8 cellular contexts compared by ENCODE assay signal in genomic region chr14:83463500-83464098, GRCh38.
DNase-seq lines count a peak whose midpoint lies in the region; ATAC-seq and TF ChIP-seq lines count a peak whose summit lies in the region.

No MANE protein-coding gene starts in this region.

- POLR2A ChIA-PET in CD8-positive, alpha-beta memory T cell (lab: Charles Lee), result no interaction called here

- H3K27me3 Mint-ChIP-seq in CD8-positive, alpha-beta memory T cell, result no peaks in the 10 kb centered on the region
- no peaks in the 10 kb centered on the region for H3K27me3 Mint-ChIP-seq in activated T-helper 2 cell treated with anti-CD3 and anti-CD28 coated beads, Interferon-gamma antibody, Interleukin-2, Interleukin-4, amounts not matched to agents 10 μg/mL and 5 μg/mL and 100 μg/mL, durations not matched to agents 14 hours and 24 hours and 36 hours (ENCODE audit: low read depth)

- H3K36me3 Mint-ChIP-seq in CD8-positive, alpha-beta memory T cell, result peaks cover 0 to 2% (median 0%) of the 10 kb centered on the region in 3 donors
- H3K36me3 Mint-ChIP-seq in activated T-helper 2 cell treated with anti-CD3 and anti-CD28 coated beads, Interferon-gamma antibody, Interleukin-2, Interleukin-4, amounts not matched to agents 10 μg/mL and 5 μg/mL and 100 μg/mL, durations not matched to agents 14 hours and 24 hours and 36 hours (ENCODE audit: low read depth), result no peaks in the 10 kb centered on the region

- TF ChIP-seq CTCF in cardiac muscle cell (IDR thresholded peaks at IDR 0.05; ENCODE audit: low read depth, low read length), result peak; percentile 73

- H3K27me3 ChIP-seq in cardiac muscle cell, result no peaks in the 10 kb centered on the region
- no peaks in the 10 kb centered on the region for H3K27me3 ChIP-seq in SJCRH30
- no peaks in the 10 kb centered on the region for H3K27me3 ChIP-seq in CD8-positive, alpha-beta memory T cell (ENCODE audit: insufficient read depth, low read length, poor library complexity, severe bottlenecking)

- peaks cover 6 to 31% (median 28%) of the 10 kb centered on the region in 5 donors for H3K9me3 Mint-ChIP-seq in CD8-positive, alpha-beta memory T cell
- peaks cover 20% of the 10 kb centered on the region for H3K9me3 Mint-ChIP-seq in activated T-helper 2 cell treated with anti-CD3 and anti-CD28 coated beads, Interferon-gamma antibody, Interleukin-2, Interleukin-4, amounts not matched to agents 10 μg/mL and 5 μg/mL and 100 μg/mL, durations not matched to agents 14 hours and 24 hours and 36 hours

- H3K27ac Mint-ChIP-seq in CD8-positive, alpha-beta memory T cell, result no peak overlapping the region
- no peak overlapping the region for H3K27ac Mint-ChIP-seq in activated T-helper 2 cell treated with anti-CD3 and anti-CD28 coated beads, Interferon-gamma antibody, Interleukin-2, Interleukin-4, amounts not matched to agents 10 μg/mL and 5 μg/mL and 100 μg/mL, durations not matched to agents 14 hours and 24 hours and 36 hours

- H3K4me3 Mint-ChIP-seq in CD8-positive, alpha-beta memory T cell, result no peak overlapping the region
- H3K4me3 Mint-ChIP-seq in activated T-helper 2 cell treated with anti-CD3 and anti-CD28 coated beads, Interferon-gamma antibody, Interleukin-2, Interleukin-4, amounts not matched to agents 10 μg/mL and 5 μg/mL and 100 μg/mL, durations not matched to agents 14 hours and 24 hours and 36 hours (ENCODE audit: low read depth), result no peak overlapping the region

- H3K36me3 ChIP-seq in cardiac muscle cell (no peaks in the 10 kb centered on the region), SJCRH30 (no peaks in the 10 kb centered on the region)
- H3K36me3 ChIP-seq in CD8-positive, alpha-beta memory T cell (ENCODE audit: insufficient read depth, low read length), result no peaks in the 10 kb centered on the region

- no peak overlapping the region for H3K27ac ChIP-seq in cardiac muscle cell
- H3K27ac ChIP-seq in SJCRH30, result no peak overlapping the region
- H3K27ac ChIP-seq in CD8-positive, alpha-beta memory T cell (ENCODE audit: low read depth, low read length), result no peak overlapping the region

- H3K4me1 ChIP-seq in cardiac muscle cell (ENCODE audit: low read depth) (no peaks in the 10 kb centered on the region), SJCRH30 (no peaks in the 10 kb centered on the region)
- H3K4me1 ChIP-seq in CD8-positive, alpha-beta memory T cell (ENCODE audit: insufficient read depth, low read length), result no peaks in the 10 kb centered on the region

- peak; percentile 75 to 90 for DNase-seq in cardiac muscle cell (ENCODE audit: low read depth in 1 of 2, low spot score in 1 of 2)
- DNase-seq in left ventricle myocardium superior, result no peak
- DNase-seq in Kasumi-1 (lab: John Stamatoyannopoulos, UW), result peak; percentile 63 to 79
- peak; percentile 47 to 84 for DNase-seq in SJCRH30
- DNase-seq in fibroblast of peridontal ligament (ENCODE audit: extremely low read depth), result peak; percentile 71
- DNase-seq in renal cortical epithelial cell (ENCODE audit: low read depth), result peak; percentile 33
- DNase-seq in CD8-positive, alpha-beta memory T cell, result no peak
- no peak for DNase-seq in activated T-helper 2 cell treated with anti-CD3 and anti-CD28 coated beads, Interferon-gamma antibody, Interleukin-2, Interleukin-4, amounts not matched to agents 10 μg/mL and 5 μg/mL and 100 μg/mL, durations not matched to agents 14 hours and 24 hours and 36 hours (ENCODE audit: low spot score)

- intact Hi-C loops in left ventricle myocardium superior (cut with micrococcal nuclease), result no loop called here
- intact Hi-C loops in activated T-helper 2 cell treated with anti-CD3 and anti-CD28 coated beads, Interferon-gamma antibody, Interleukin-2, Interleukin-4, amounts not matched to agents 10 μg/mL and 5 μg/mL and 100 μg/mL, durations not matched to agents 14 hours and 24 hours and 36 hours (cut with micrococcal nuclease), result loop anchor here (10.0 kb wide), 1 partner anchor 1469 kb away; no protein-coding TSS in a partner anchor

- no peaks in the 10 kb centered on the region for H3K4me1 Mint-ChIP-seq in CD8-positive, alpha-beta memory T cell
- no peaks in the 10 kb centered on the region for H3K4me1 Mint-ChIP-seq in activated T-helper 2 cell treated with anti-CD3 and anti-CD28 coated beads, Interferon-gamma antibody, Interleukin-2, Interleukin-4, amounts not matched to agents 10 μg/mL and 5 μg/mL and 100 μg/mL, durations not matched to agents 14 hours and 24 hours and 36 hours (ENCODE audit: low read depth)

- H3K9me3 ChIP-seq in cardiac muscle cell (ENCODE audit: low read depth) (no peaks in the 10 kb centered on the region), SJCRH30 (replicated peaks) (no peaks in the 10 kb centered on the region; the same call in 1 of the 2 replicates)
- H3K9me3 ChIP-seq in CD8-positive, alpha-beta memory T cell (ENCODE audit: low read length), result no peaks in the 10 kb centered on the region

- ATAC-seq in left ventricle myocardium superior, result no peak

- CTCF ChIA-PET in CD8-positive, alpha-beta memory T cell (lab: Charles Lee), result no interaction called here

- H3K4me3 ChIP-seq in cardiac muscle cell (no peak overlapping the region), SJCRH30 (no peak overlapping the region)
- H3K4me3 ChIP-seq in CD8-positive, alpha-beta memory T cell (ENCODE audit: low read length), result no peak overlapping the region

Comparison
In these comparisons a context has a peak if more than half of its experiments do, and no peak if none do; other contexts are left out.
1. DNase-seq: peak in cardiac muscle cell (2 of 2), Kasumi-1 (2 of 2), SJCRH30 (2 of 2), fibroblast of peridontal ligament (single experiment) and renal cortical epithelial cell (single experiment); none in left ventricle myocardium superior (single experiment), CD8-positive, alpha-beta memory T cell (0 of 5) and activated T-helper 2 cell treated with anti-CD3 and anti-CD28 coated beads, Interferon-gamma antibody, Interleukin-2, Interleukin-4, amounts not matched to agents 10 μg/mL and 5 μg/mL and 100 μg/mL, durations not matched to agents 14 hours and 24 hours and 36 hours (single experiment).